In genomic region chr20:23235173-23236027, GRCh38 we compare ENCODE assay signal across 8 cellular contexts.
DNase-seq lines count a peak whose midpoint lies in the region; ATAC-seq and TF ChIP-seq lines count a peak whose summit lies in the region.

No MANE protein-coding gene starts in this region.

- H3K9me3 ChIP-seq in T-helper 17 cell (ENCODE audit: control insufficient read depth, low read length, poor library complexity, severe bottlenecking) = no peaks in the 10 kb centered on the region
- H3K9me3 ChIP-seq in naive thymus-derived CD4-positive, alpha-beta T cell (ENCODE audit: control insufficient read depth in 2 of 3, low read length in 3 of 3) = no peaks in the 10 kb centered on the region

- TF ChIP-seq CTCF in GM12872 (IDR thresholded peaks at IDR 0.05; ENCODE audit: insufficient read depth, low read depth, low read length) = peak; percentile 79

- CTCF ChIA-PET in naive thymus-derived CD4-positive, alpha-beta T cell (lab: Charles Lee) = no interaction called here

- H3K4me1 Mint-ChIP-seq in T-helper 17 cell = no peaks in the 10 kb centered on the region
- H3K4me1 Mint-ChIP-seq in naive thymus-derived CD4-positive, alpha-beta T cell = peaks cover 0 to 4% (median 0%) of the 10 kb centered on the region in 7 donors

- DNase-seq in AG08396 (ENCODE audit: low spot score) (peak; percentile 40), LHCN-M2 (ENCODE audit: low read depth) (peak; percentile 60), T-helper 17 cell (peak in 1 of 3 donors; percentile 19), dedifferentiated amniotic fluid mesenchymal stem cell (ENCODE audit: extremely low spot score) (no peak), NCI-H187 (lab: John Stamatoyannopoulos, UW) (no peak)
- peak in 2 of 9 donors; percentile 18 to 51 for DNase-seq in naive thymus-derived CD4-positive, alpha-beta T cell

- H3K4me3 ChIP-seq in naive thymus-derived CD4-positive, alpha-beta T cell (ENCODE audit: low read length) = no peak overlapping the region

- H3K9me3 Mint-ChIP-seq in naive thymus-derived CD4-positive, alpha-beta T cell = peaks cover 7 to 55% (median 27%) of the 10 kb centered on the region in 11 donors

- intact Hi-C loops in naive thymus-derived CD4-positive, alpha-beta T cell (cut with micrococcal nuclease) = loop anchor here in 1 of 2 donors (1.0 to 10.0 kb wide), 3 partner anchors 185 to 901 kb away; no protein-coding TSS in a partner anchor

- H3K36me3 Mint-ChIP-seq in T-helper 17 cell (ENCODE audit: low read depth) = peaks cover 2% of the 10 kb centered on the region
- H3K36me3 Mint-ChIP-seq in naive thymus-derived CD4-positive, alpha-beta T cell = peaks cover 0 to 13% (median 0%) of the 10 kb centered on the region in 5 donors

- H3K4me1 ChIP-seq in naive thymus-derived CD4-positive, alpha-beta T cell (ENCODE audit: control insufficient read depth in 2 of 2, insufficient read depth in 2 of 2, low read length in 2 of 2) = no peaks in the 10 kb centered on the region

- H3K36me3 ChIP-seq in naive thymus-derived CD4-positive, alpha-beta T cell (ENCODE audit: control insufficient read depth in 2 of 3, insufficient read depth in 3 of 3, low read length in 3 of 3) = no peaks in the 10 kb centered on the region

- peaks cover 5% of the 10 kb centered on the region for H3K27me3 Mint-ChIP-seq in T-helper 17 cell
- H3K27me3 Mint-ChIP-seq in naive thymus-derived CD4-positive, alpha-beta T cell = peaks cover 8 to 26% (median 9%) of the 10 kb centered on the region in 5 donors

- ATAC-seq in T-helper 17 cell (peak; percentile 59), esophagus mucosa (peak; percentile 90)
- ATAC-seq in naive thymus-derived CD4-positive, alpha-beta T cell = peak; percentile 67

- H3K27ac ChIP-seq in naive thymus-derived CD4-positive, alpha-beta T cell (ENCODE audit: low read depth, low read length) = no peak overlapping the region

- H3K4me3 Mint-ChIP-seq in T-helper 17 cell = no peak overlapping the region
- H3K4me3 Mint-ChIP-seq in naive thymus-derived CD4-positive, alpha-beta T cell = no peak overlapping the region

- POLR2A ChIA-PET in naive thymus-derived CD4-positive, alpha-beta T cell (lab: Charles Lee) = interaction anchor here (0.6 kb wide), 1 partner anchor 78 kb away, joined by 3 read pairs; no protein-coding TSS in a partner anchor

- no peak overlapping the region for H3K27ac Mint-ChIP-seq in T-helper 17 cell
- H3K27ac Mint-ChIP-seq in naive thymus-derived CD4-positive, alpha-beta T cell = no peak overlapping the region

- no peaks in the 10 kb centered on the region for H3K27me3 ChIP-seq in naive thymus-derived CD4-positive, alpha-beta T cell (ENCODE audit: control insufficient read depth in 2 of 2, insufficient read depth in 2 of 2, low read length in 2 of 2)

Comparison
In these comparisons a context has a peak if more than half of its experiments do, and no peak if none do; other contexts are left out.
1. DNase-seq: peak in AG08396 (single experiment) and LHCN-M2 (single experiment); none in dedifferentiated amniotic fluid mesenchymal stem cell (single experiment) and NCI-H187 (0 of 2).
2. Peak in every context shown above with its lines, with median percentiles within 50 percentile points of each other: ATAC-seq.